Comparison of ENCODE assay signal across 1 cellular context in genomic region chr2:161160226-161161073, GRCh38.
TF ChIP-seq lines count a peak whose summit lies in the region.

Gene TANK (plus strand): TSS chr2:161160428. CDS start chr2:161179663, 19,235 bp downstream.

TF ChIP-seq in HepG2, 621 proteins besides CTCF, POLR2A, EP300 and RAD21 (continued from another document):
- peak; percentile 98 for TF ChIP-seq ZNF501 (CRISPR knock-in tag; IDR thresholded peaks at IDR 0.05)
- peak; percentile 73; the same call in 1 of the 2 replicates for TF ChIP-seq ZNF230 (CRISPR knock-in tag; IDR thresholded peaks at IDR 0.05)
- TF ChIP-seq ZNF747 (CRISPR knock-in tag; IDR thresholded peaks at IDR 0.05; ENCODE audit: borderline replicate concordance), result peak; percentile 74; the same call in 1 of the 2 replicates
- peak; percentile 28 for TF ChIP-seq TOE1 (CRISPR knock-in tag; IDR thresholded peaks at IDR 0.05)
- peak; percentile 62 for TF ChIP-seq ZBTB40 (IDR thresholded peaks at IDR 0.05)
- peak; percentile 82; the same call in 1 of the 2 replicates for TF ChIP-seq ZBTB40 (CRISPR knock-in tag; IDR thresholded peaks at IDR 0.05)
- 0 out of 2 replicates have a peak, but pooled peaks have one; percentile 82 for TF ChIP-seq MBD4 (IDR thresholded peaks at IDR 0.05; ENCODE audit: borderline replicate concordance, low read length)
- TF ChIP-seq ZNF550 (CRISPR knock-in tag; IDR thresholded peaks at IDR 0.05; ENCODE audit: borderline replicate concordance), result no peak
- peak; percentile 41; the same call in 1 of the 2 replicates for TF ChIP-seq SALL2 (CRISPR knock-in tag; IDR thresholded peaks at IDR 0.05)
- peak; percentile 63 for TF ChIP-seq ZMYM3 (CRISPR knock-in tag; IDR thresholded peaks at IDR 0.05)
- TF ChIP-seq CCDC6 (CRISPR knock-in tag; IDR thresholded peaks at IDR 0.05), result peak; percentile 30; the same call in 1 of the 2 replicates
- TF ChIP-seq HNF1B (CRISPR knock-in tag; IDR thresholded peaks at IDR 0.05), result peak; percentile 94
- TF ChIP-seq ZEB1 (IDR thresholded peaks at IDR 0.05; ENCODE audit: insufficient replicate concordance, low read depth), result peak; percentile 68
- peak; percentile 60; the same call in 1 of the 2 replicates for TF ChIP-seq RFXANK (CRISPR knock-in tag; IDR thresholded peaks at IDR 0.05)
- peak; percentile 66 for TF ChIP-seq ZBTB8A (CRISPR knock-in tag; IDR thresholded peaks at IDR 0.05; ENCODE audit: borderline replicate concordance, low read depth)
- peak; percentile 74; the same call in 1 of the 2 replicates for TF ChIP-seq RFXAP (CRISPR knock-in tag; IDR thresholded peaks at IDR 0.05; ENCODE audit: borderline replicate concordance)
- peak; percentile 90; the same call in 1 of the 2 replicates for TF ChIP-seq HMGXB3 (CRISPR knock-in tag; IDR thresholded peaks at IDR 0.05; ENCODE audit: borderline replicate concordance)
- no peak; the same call in 1 of the 2 replicates for TF ChIP-seq DNMT1 (CRISPR knock-in tag; IDR thresholded peaks at IDR 0.05)
- no peak for TF ChIP-seq PHB2 (IDR thresholded peaks at IDR 0.05; ENCODE audit: partially characterized antibody)
- peak; percentile 96 for TF ChIP-seq GABPB1 (CRISPR knock-in tag; IDR thresholded peaks at IDR 0.05)
- no peak for TF ChIP-seq U2AF2 (IDR thresholded peaks at IDR 0.05; ENCODE audit: low read depth, low read length)
- TF ChIP-seq MBNL3 (CRISPR knock-in tag; conservative IDR thresholded peaks at IDR 0.05), result no peak
- peak; percentile 37; the same call in 1 of the 2 replicates for TF ChIP-seq ZNF101 (CRISPR knock-in tag; IDR thresholded peaks at IDR 0.05; ENCODE audit: borderline replicate concordance, low read depth)
- peak; percentile 51 for TF ChIP-seq ZNF121 (CRISPR knock-in tag; IDR thresholded peaks at IDR 0.05)
- TF ChIP-seq CAMTA2 (CRISPR knock-in tag; IDR thresholded peaks at IDR 0.05; ENCODE audit: borderline replicate concordance), result peak; percentile 76; the same call in 1 of the 2 replicates
- peak; percentile 53; the same call in 1 of the 2 replicates for TF ChIP-seq ZFP41 (CRISPR knock-in tag; IDR thresholded peaks at IDR 0.05; ENCODE audit: borderline replicate concordance)
- no peak; the same call in 1 of the 2 replicates for TF ChIP-seq NCOA5 (CRISPR knock-in tag; IDR thresholded peaks at IDR 0.05)
- TF ChIP-seq EEA1 (CRISPR knock-in tag; IDR thresholded peaks at IDR 0.05; ENCODE audit: borderline replicate concordance), result peak; percentile 97
- TF ChIP-seq ZNF280D (CRISPR knock-in tag; IDR thresholded peaks at IDR 0.05), result peak; percentile 96
- peak; percentile 76 for TF ChIP-seq ZNF746 (CRISPR knock-in tag; IDR thresholded peaks at IDR 0.05)
- TF ChIP-seq REXO4 (CRISPR knock-in tag; IDR thresholded peaks at IDR 0.05; ENCODE audit: borderline replicate concordance), result peak; percentile 79; the same call in 1 of the 2 replicates
- TF ChIP-seq DRAP1 (CRISPR knock-in tag; IDR thresholded peaks at IDR 0.05), result peak; percentile 83
- TF ChIP-seq ZNF713 (CRISPR knock-in tag; IDR thresholded peaks at IDR 0.05), result no peak
- peak; percentile 98 for TF ChIP-seq MLX (CRISPR knock-in tag; IDR thresholded peaks at IDR 0.05)
- TF ChIP-seq ZNF841 (CRISPR knock-in tag; IDR thresholded peaks at IDR 0.05; ENCODE audit: borderline replicate concordance), result no peak
- peak; percentile 95; the same call in 1 of the 2 replicates for TF ChIP-seq NRL (CRISPR knock-in tag; IDR thresholded peaks at IDR 0.05; ENCODE audit: borderline replicate concordance)
- peak; percentile 84; the same call in 1 of the 2 replicates for TF ChIP-seq ZNF484 (CRISPR knock-in tag; IDR thresholded peaks at IDR 0.05; ENCODE audit: borderline replicate concordance, low read depth)
TF ChIP-seq in HepG2: peak in this region for 450.
